In the genomic region with DNA sequence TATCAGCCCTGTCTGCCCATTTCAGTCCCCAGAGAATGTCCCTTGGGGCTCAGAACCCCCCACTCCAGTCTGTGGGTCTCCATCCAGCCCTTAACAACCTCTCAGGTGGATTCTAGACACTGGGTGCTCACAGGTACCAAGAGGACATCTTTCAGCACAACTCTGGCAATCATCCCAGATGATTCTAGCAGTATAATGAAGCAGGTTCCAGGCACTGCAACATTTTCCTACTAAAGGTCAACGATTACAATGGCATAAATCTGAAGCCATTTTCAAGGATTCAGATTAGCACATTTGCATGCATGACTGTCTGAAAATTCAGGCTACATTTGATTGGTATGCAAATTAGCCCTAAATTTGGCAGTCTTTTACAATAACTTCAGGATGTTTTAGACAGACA, we compare ENCODE assay signal across 15 cellular contexts. TPM values are rescaled to one million over a fixed set of nuclear protein-coding genes. Genes with fewer than 3 reads are reported as not detected.
DNase-seq lines count a peak whose midpoint lies in the region; ATAC-seq, FAIRE-seq and TF ChIP-seq lines count a peak whose summit lies in the region.
"Had no signal": no experiment of that assay in that cellular context is flagged by ENCODE, and none has a peak within 500 bp of the region (broad histone marks: within the 10 kb centered on the region; RNA-seq: fewer than 3 reads in every experiment).

No MANE protein-coding gene starts in this region.

- no peak overlapping the region for H3K4me3 ChIP-seq in Panc1 (ENCODE audit: low read depth in 2 of 2, low read length in 2 of 2)
- no peak overlapping the region for H3K4me3 ChIP-seq in small intestine (ENCODE audit: low read depth in 1 of 2, low read length in 2 of 2)
- H3K4me3 ChIP-seq: A549 had no signal

- in situ Hi-C loops in Panc1 (cut with HindIII; ENCODE audit: low pct_unique_long_range_greater_than_20kb, low sequenced_read_pairs) = no loop called here

- no peaks in the 10 kb centered on the region for H3K9me3 ChIP-seq in Panc1 (ENCODE audit: control insufficient read depth, insufficient read depth, low read depth, low read length)
- no peaks in the 10 kb centered on the region for H3K9me3 ChIP-seq in small intestine (ENCODE audit: control insufficient read depth, low read depth)
- H3K9me3 ChIP-seq: A549 had no signal

- DNase-seq in NCI-H1105 treated with DMSO at 0.1 percent for 48 hours (lab: John Stamatoyannopoulos, UW) (peak; percentile 11), NCI-H1105 (lab: John Stamatoyannopoulos, UW) (no peak), COR-L47 (lab: John Stamatoyannopoulos, UW) (peak; percentile 46), Panc1 (ENCODE audit: low read depth, low spot score) (no peak), small intestine (peak; percentile 51), GM19238 (ENCODE audit: insufficient read length, low spot score) (no peak)
- DNase-seq in activated naive CD4-positive, alpha-beta T cell treated with Interleukin-2 at 50 U/mL for 16 hours = no peak
- DNase-seq: CD8-positive, alpha-beta T cell; H9 had no signal

- no peak for FAIRE-seq in small intestine (lab: Jason Lieb, UNC)
- FAIRE-seq: A549, D721Med, G401.6, H1, HTR-8/SVneo had no signal

- H3K27me3 ChIP-seq in Panc1 (ENCODE audit: control insufficient read depth, insufficient read depth, low read length) (no peaks in the 10 kb centered on the region), small intestine (ENCODE audit: control insufficient read depth in 2 of 2, insufficient read depth in 2 of 2, low read length in 2 of 2) (no peaks in the 10 kb centered on the region)

- 25 to 72% (median 32%) methylated on average over 1 of the region's 1 CpG for WGBS in small intestine, 3 donors

- ATAC-seq in Panc1 = no peak
- ATAC-seq: A549; CD8-positive, alpha-beta T cell had no signal

- POLR2A ChIA-PET in Panc1 (lab: Charles Lee) = no interaction called here

- intact Hi-C loops in Panc1 (cut with micrococcal nuclease; ENCODE audit: unreplicated experiment) = no loop called here

- TF ChIP-seq CTCF in Panc1 (IDR thresholded peaks at IDR 0.05) = no peak

- H3K27ac ChIP-seq in Panc1 (ENCODE audit: low read length) (peak overlapping the region; percentile 85), small intestine (ENCODE audit: low read depth in 1 of 2, low read length in 1 of 2) (no peak overlapping the region)
- H3K27ac ChIP-seq: 22Rv1, A549 had no signal

- H3K36me3 ChIP-seq in Panc1 (ENCODE audit: control insufficient read depth, insufficient read depth, low read length) = no peaks in the 10 kb centered on the region
- H3K36me3 ChIP-seq in small intestine (ENCODE audit: control insufficient read depth in 2 of 2, insufficient read depth in 2 of 2, low read length in 2 of 2) = no peaks in the 10 kb centered on the region

- H3K4me1 ChIP-seq in Panc1 (ENCODE audit: control insufficient read depth, insufficient read depth, low read length) (peaks cover 49% of the 10 kb centered on the region), small intestine (ENCODE audit: control insufficient read depth in 2 of 2, insufficient read depth in 1 of 2, low read depth in 1 of 2, low read length in 1 of 2) (peaks cover 10 to 13% of the 10 kb centered on the region in 2 donors)

- no TSS peak for BruUV-seq in Panc1 (replicated peaks; lab: Mats Ljungman, UMichigan)

- CTCF ChIA-PET in Panc1 (lab: Charles Lee) = no interaction called here

RNA-seq across cellular contexts. Expression of gene SLC2A9, which starts 10.0 kb away (rescaled TPM):
- total RNA-seq in Panc1 (2021; ENCODE audit: unreplicated experiment) = 3.5 TPM
- 3.5 TPM for polyA plus RNA-seq in Panc1 (2012; ENCODE audit: insufficient read length)
- 10 to 100 TPM in 2 of 3 donors, 1 to 10 TPM in 1; 7.4 to 13.0 (median 11.7) TPM for polyA plus RNA-seq in small intestine

Comparison
In these comparisons a context has a peak if more than half of its experiments do, and no peak if none do; other contexts are left out.
1. DNase-seq: peak in NCI-H1105 treated with DMSO at 0.1 percent for 48 hours (single experiment), COR-L47 (single experiment) and small intestine (single experiment); none in NCI-H1105 (single experiment), Panc1 (single experiment), activated naive CD4-positive, alpha-beta T cell treated with Interleukin-2 at 50 U/mL for 16 hours (single experiment) and GM19238 (single experiment).